21 cellular contexts compared by ENCODE assay signal in the genomic region with DNA sequence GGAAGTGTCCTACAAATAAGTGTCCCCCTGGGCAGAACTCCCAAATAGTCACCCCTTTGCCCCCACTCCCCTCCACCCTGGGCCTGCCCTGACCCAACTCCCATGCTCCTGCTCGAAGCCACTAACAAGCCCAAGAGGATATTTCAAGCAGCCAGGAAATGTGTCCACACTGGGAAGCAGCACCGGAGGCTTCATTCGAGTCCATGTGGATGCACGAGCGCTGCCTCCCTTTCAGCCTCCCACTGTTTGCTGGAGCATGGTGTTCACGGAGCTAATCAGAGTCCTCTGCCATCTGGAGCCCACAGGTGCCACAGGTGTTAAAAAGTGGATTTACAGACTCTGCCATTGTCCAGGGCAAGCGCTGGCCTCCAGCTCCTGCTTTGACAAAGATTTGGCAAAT.
DNase-seq lines count a peak whose midpoint lies in the region; FAIRE-seq and TF ChIP-seq lines count a peak whose summit lies in the region.
"Had no signal": no experiment of that assay in that cellular context is flagged by ENCODE, and none has a peak within 500 bp of the region (broad histone marks: within the 10 kb centered on the region; RNA-seq: fewer than 3 reads in every experiment).

No MANE protein-coding gene starts in this region.

- H3K27ac ChIP-seq in BLaER1: no peak overlapping the region
- H3K27ac ChIP-seq in astrocyte (ENCODE audit: low read depth, low read length): no peak overlapping the region
- H3K27ac ChIP-seq in neuronal stem cell (replicated peaks; ENCODE audit: low read length): no peak overlapping the region
- H3K27ac ChIP-seq: BLaER1 treated with 17β-estradiol and CSF1 and Interleukin-3, amounts not matched to agents 10 nM and 100 nM; C4-2B had no signal

- no peak overlapping the region for H3K9ac ChIP-seq in BLaER1
- H3K9ac ChIP-seq in astrocyte (ENCODE audit: low read length): no peak overlapping the region
- no peak overlapping the region for H3K9ac ChIP-seq in neuronal stem cell (ENCODE audit: low read depth, low read length, poor library complexity)
- H3K9ac ChIP-seq: BLaER1 treated with 17β-estradiol and CSF1 and Interleukin-3, amounts not matched to agents 10 nM and 100 nM had no signal

- no peak overlapping the region for H3K4me3 Mint-ChIP-seq in astrocyte (ENCODE audit: unreplicated experiment)
- H3K4me3 Mint-ChIP-seq: CD4-positive, alpha-beta T cell; CD8-positive, alpha-beta T cell had no signal

- no peak overlapping the region for H2AFZ ChIP-seq in astrocyte (ENCODE audit: low read depth, low read length)
- no peak overlapping the region for H2AFZ ChIP-seq in neuronal stem cell (ENCODE audit: low read length)

- no peaks in the 10 kb centered on the region for H3K4me1 Mint-ChIP-seq in astrocyte (ENCODE audit: low read depth, unreplicated experiment)

- peaks cover 2% of the 10 kb centered on the region for H3K36me3 Mint-ChIP-seq in astrocyte (ENCODE audit: low read depth, unreplicated experiment)
- H3K36me3 Mint-ChIP-seq: CD8-positive, alpha-beta T cell had no signal

- peaks cover 58% of the 10 kb centered on the region for H3K27me3 Mint-ChIP-seq in astrocyte (ENCODE audit: low read depth, unreplicated experiment)
- H3K27me3 Mint-ChIP-seq: CD4-positive, alpha-beta T cell had no signal

- H3K79me2 ChIP-seq in astrocyte (ENCODE audit: insufficient read depth, low read length): no peaks in the 10 kb centered on the region

- H2BK15ac ChIP-seq in neuronal stem cell (ENCODE audit: low read length): peak overlapping the region; percentile 73

- no peaks in the 10 kb centered on the region for H3K27me3 ChIP-seq in BLaER1
- H3K27me3 ChIP-seq in astrocyte (ENCODE audit: insufficient read depth, low read length): no peaks in the 10 kb centered on the region
- no peaks in the 10 kb centered on the region for H3K27me3 ChIP-seq in neuronal stem cell (ENCODE audit: control insufficient read depth in 3 of 3, insufficient read depth in 3 of 3, low read depth in 1 of 3, low read length in 3 of 3)
- H3K27me3 ChIP-seq: BE2C had no signal

- H3K4me3 ChIP-seq in BLaER1 (no peak overlapping the region), astrocyte (ENCODE audit: insufficient read depth, low read depth, low read length) (no peak overlapping the region), neuronal stem cell (ENCODE audit: low read length in 2 of 2) (no peak overlapping the region)
- H3K4me3 ChIP-seq: BLaER1 treated with 17β-estradiol and CSF1 and Interleukin-3, amounts not matched to agents 10 nM and 100 nM; GM12878 had no signal

- H3K9me3 ChIP-seq in BLaER1 (peaks cover 12% of the 10 kb centered on the region; the same call in 1 of the 2 replicates), astrocyte (ENCODE audit: insufficient read depth, low read depth, low read length) (no peaks in the 10 kb centered on the region), neuronal stem cell (replicated peaks in 1 of 2; ENCODE audit: control insufficient read depth in 2 of 2, insufficient read depth in 1 of 2, low read depth in 1 of 2, low read length in 2 of 2) (no peaks in the 10 kb centered on the region)
- H3K9me3 ChIP-seq: BE2C, Caco-2 had no signal

- H3K4me2 ChIP-seq in BLaER1 (0 out of 2 replicates have a peak overlapping the region, but pooled peaks have one; percentile 12), astrocyte (ENCODE audit: low read length) (no peak overlapping the region), neuronal stem cell (ENCODE audit: insufficient read depth, low read length, poor library complexity, severe bottlenecking) (no peak overlapping the region)

- peak overlapping the region; percentile 2 for H2AK5ac ChIP-seq in neuronal stem cell (ENCODE audit: low read depth, low read length)

- H2BK5ac ChIP-seq in neuronal stem cell (ENCODE audit: low read length): peak overlapping the region; percentile 15

- H3K36me3 ChIP-seq in BLaER1 (no peaks in the 10 kb centered on the region), astrocyte (ENCODE audit: insufficient read depth, low read length) (no peaks in the 10 kb centered on the region), neuronal stem cell (replicated peaks in 1 of 2; ENCODE audit: control insufficient read depth in 2 of 2, insufficient read depth in 2 of 2, low read length in 2 of 2) (no peaks in the 10 kb centered on the region)
- H3K36me3 ChIP-seq: BE2C had no signal

- peaks cover 66% of the 10 kb centered on the region for H3K4me1 ChIP-seq in BLaER1
- no peaks in the 10 kb centered on the region for H3K4me1 ChIP-seq in astrocyte (ENCODE audit: insufficient read depth, low read length)
- H3K4me1 ChIP-seq in neuronal stem cell (ENCODE audit: control insufficient read depth in 2 of 2, insufficient read depth in 1 of 2, low read depth in 1 of 2, low read length in 2 of 2): peaks cover 0 to 9% of the 10 kb centered on the region in 2 donors
- H3K4me1 ChIP-seq: BE2C had no signal

- H4K20me1 ChIP-seq in BLaER1 (no peaks in the 10 kb centered on the region), astrocyte (ENCODE audit: insufficient read depth, low read length) (no peaks in the 10 kb centered on the region)
- H4K20me1 ChIP-seq: BLaER1 treated with 17β-estradiol and CSF1 and Interleukin-3, amounts not matched to agents 10 nM and 100 nM had no signal

- no peak overlapping the region for H3K23ac ChIP-seq in neuronal stem cell (ENCODE audit: low read depth, low read length, poor library complexity)

- peak overlapping the region; percentile 20 for H3K18ac ChIP-seq in neuronal stem cell (ENCODE audit: low read length)

- H2BK12ac ChIP-seq in neuronal stem cell (ENCODE audit: low read length): no peak overlapping the region

- TF ChIP-seq CTCF in astrocyte (IDR thresholded peaks at IDR 0.05; ENCODE audit: insufficient read depth, low read depth, low read length): no peak

- no peak overlapping the region for H3K14ac ChIP-seq in neuronal stem cell (ENCODE audit: low read length)

- H3K27ac Mint-ChIP-seq in astrocyte (ENCODE audit: unreplicated experiment): peak overlapping the region; percentile 60
- H3K27ac Mint-ChIP-seq: CD4-positive, alpha-beta T cell; CD8-positive, alpha-beta T cell had no signal

- DNase-seq in astrocyte (ENCODE audit: low read depth) (no peak), neuronal stem cell (ENCODE audit: low spot score) (no peak), NCI-H2107 (lab: John Stamatoyannopoulos, UW) (no peak), DMS53 treated with DMSO at 0.1 percent for 48 hours (lab: John Stamatoyannopoulos, UW; ENCODE audit: unreplicated experiment) (no peak), T-helper 9 cell (no peak)
- DNase-seq: CD4-positive, alpha-beta T cell; CD8-positive, alpha-beta T cell; DMS79; DND-41; EL; GDM1 had no signal

- H3K9me3 Mint-ChIP-seq in astrocyte (ENCODE audit: unreplicated experiment): peaks cover 8% of the 10 kb centered on the region
- H3K9me3 Mint-ChIP-seq: CD4-positive, alpha-beta T cell; CD8-positive, alpha-beta T cell had no signal

- H3K4ac ChIP-seq in neuronal stem cell (ENCODE audit: low read length): no peak overlapping the region

- H4K91ac ChIP-seq in neuronal stem cell (ENCODE audit: low read depth, low read length, poor library complexity): peak overlapping the region; percentile 40

- WGBS in neuronal stem cell (ENCODE audit: extremely low coverage in 2 of 2, insufficient read length in 2 of 2, insufficient replicate concordance in 1 of 2), 2 donors: no CpG with 5 or more reads among the region's 7 CpGs

- H4K8ac ChIP-seq in neuronal stem cell (ENCODE audit: low read depth, low read length): no peak overlapping the region

- no peak for FAIRE-seq in astrocyte (lab: Jason Lieb, UNC)
- FAIRE-seq: A204.1, D721Med, GM12878, GM12892, GM18507 had no signal

- no peaks in the 10 kb centered on the region for H3K79me1 ChIP-seq in neuronal stem cell (ENCODE audit: low read depth, low read length)

- no peak overlapping the region for H2BK120ac ChIP-seq in neuronal stem cell (ENCODE audit: low read depth, low read length)
